ENCODE assay signal across 29 cellular contexts in the genomic region with DNA sequence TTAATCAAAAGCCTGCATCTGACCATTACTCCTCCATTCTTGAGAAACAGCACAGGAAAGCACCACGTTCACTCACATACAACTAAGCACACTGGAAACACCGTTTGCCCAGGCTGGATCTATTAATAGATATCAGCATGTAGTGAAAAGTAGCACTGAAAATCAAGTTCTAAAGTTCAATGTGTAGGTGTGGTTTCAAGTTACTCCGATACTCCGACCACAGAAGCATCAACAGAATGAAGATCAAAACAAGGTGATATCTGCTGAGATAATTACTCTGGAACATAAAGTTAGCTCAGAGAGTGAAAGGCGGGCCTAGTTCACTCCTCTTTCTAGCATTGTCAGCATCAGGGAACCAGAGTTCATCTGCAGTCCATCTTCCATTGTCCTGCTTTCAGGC.
DNase-seq lines count a peak whose midpoint lies in the region; ATAC-seq and TF ChIP-seq lines count a peak whose summit lies in the region.
"Had no signal": no experiment of that assay in that cellular context is flagged by ENCODE, and none has a peak within 500 bp of the region (broad histone marks: within the 10 kb centered on the region; RNA-seq: fewer than 3 reads in every experiment).

No MANE protein-coding gene starts in this region.

- no peak overlapping the region for H3K27ac Mint-ChIP-seq in activated naive CD8-positive, alpha-beta T cell treated with anti-CD3 and anti-CD28 coated beads, Interleukin-2, amount 50 U/mL, for 24 hours
- no peak overlapping the region for H3K27ac Mint-ChIP-seq in Calu3 (ENCODE audit: unreplicated experiment)
- H3K27ac Mint-ChIP-seq: activated CD4-positive, alpha-beta T cell treated with anti-CD3 and anti-CD28 coated beads, Interleukin-2, amount 10 ng/mL, durations not matched to agents 24 days and 14 days; activated naive CD4-positive, alpha-beta T cell treated with anti-CD3 and anti-CD28 coated beads for 36 hours; CD4-positive, CD25-positive, alpha-beta regulatory T cell; IgD-negative memory B cell; natural killer cell had no signal

- intact Hi-C loops in Calu3 (cut with micrococcal nuclease; ENCODE audit: unreplicated experiment) = no loop called here

- no peak overlapping the region for H3K4me3 ChIP-seq in GM12865 (ENCODE audit: low read depth, low read length)
- H3K4me3 ChIP-seq in choroid plexus epithelial cell (ENCODE audit: low read depth, low read length) = no peak overlapping the region
- H3K4me3 ChIP-seq: breast epithelium, colonic mucosa, heart left ventricle, lower lobe of right lung, Peyer's patch, testis had no signal

- CTCF ChIA-PET in Calu3 (lab: Charles Lee) = no interaction called here

- peak; percentile 61 for ATAC-seq in GM19372 (IDR thresholded peaks at IDR 0.05; ENCODE audit: low read depth, unreplicated experiment)
- peak; percentile 65 for ATAC-seq in HG03442 (IDR thresholded peaks at IDR 0.05; ENCODE audit: unreplicated experiment)
- ATAC-seq in activated naive CD8-positive, alpha-beta T cell treated with anti-CD3 and anti-CD28 coated beads, Interleukin-2, amount 50 U/mL, for 24 hours = no peak
- ATAC-seq: heart left ventricle, lower lobe of right lung, natural killer cell had no signal

- no peaks in the 10 kb centered on the region for H3K36me3 Mint-ChIP-seq in activated naive CD8-positive, alpha-beta T cell treated with anti-CD3 and anti-CD28 coated beads, Interleukin-2, amount 50 U/mL, for 24 hours (ENCODE audit: low read depth)
- no peaks in the 10 kb centered on the region for H3K36me3 Mint-ChIP-seq in Calu3 (ENCODE audit: insufficient read depth, unreplicated experiment)
- H3K36me3 Mint-ChIP-seq: CD4-positive, CD25-positive, alpha-beta regulatory T cell; IgD-negative memory B cell; natural killer cell had no signal

- no peaks in the 10 kb centered on the region for H3K27me3 Mint-ChIP-seq in activated naive CD8-positive, alpha-beta T cell treated with anti-CD3 and anti-CD28 coated beads, Interleukin-2, amount 50 U/mL, for 24 hours
- H3K27me3 Mint-ChIP-seq in Calu3 (ENCODE audit: unreplicated experiment) = no peaks in the 10 kb centered on the region
- H3K27me3 Mint-ChIP-seq: activated CD4-positive, alpha-beta T cell treated with anti-CD3 and anti-CD28 coated beads, Interleukin-2, amount 10 ng/mL, durations not matched to agents 24 days and 14 days; CD4-positive, CD25-positive, alpha-beta regulatory T cell; IgD-negative memory B cell had no signal

- DNase-seq in GM12865 (ENCODE audit: low read depth) (peak; percentile 15), choroid plexus epithelial cell (ENCODE audit: low read depth) (peak; percentile 31), OCI-M1 (lab: John Stamatoyannopoulos, UW) (no peak), Calu3 (no peak)
- no peak for DNase-seq in NK-92 treated with Interleukin-12 subunit alpha and Interleukin-12 subunit beta, amount 100 ng/mL, for 24 hours (lab: John Stamatoyannopoulos, UW)
- DNase-seq in activated naive CD8-positive, alpha-beta T cell treated with anti-CD3 and anti-CD28 coated beads, Interleukin-2, amount 50 U/mL, for 24 hours = no peak
- DNase-seq: activated CD4-positive, alpha-beta T cell treated with anti-CD3 and anti-CD28 coated beads, Interleukin-2, amount 10 ng/mL, durations not matched to agents 24 days and 14 days; activated naive CD4-positive, alpha-beta T cell treated with anti-CD3 and anti-CD28 coated beads for 36 hours; amygdala; CD4-positive, CD25-positive, alpha-beta regulatory T cell; colonic mucosa; foreskin fibroblast; H7; heart left ventricle; kidney glomerular epithelial cell; lower lobe of right lung; natural killer cell; NCI-H1092 treated with DMSO at 0.1 percent for 48 hours; NCI-H187 treated with DMSO at 0.1 percent for 48 hours; NCI-H526; Peyer's patch; SIG-M5; stimulated activated naive CD4-positive, alpha-beta T cell treated with Interleukin-2 at 50 U/mL for 16 hours; T-helper 9 cell; testis had no signal

- TF ChIP-seq CTCF in GM12865 (IDR thresholded peaks at IDR 0.05; ENCODE audit: insufficient read depth, low read depth, low read length, missing control alignments) (no peak), choroid plexus epithelial cell (conservative IDR thresholded peaks at IDR 0.05; ENCODE audit: low read depth, low read length) (no peak), Calu3 (IDR thresholded peaks at IDR 0.05; ENCODE audit: unreplicated experiment) (no peak)

- BruUV-seq in Calu3 (replicated peaks; lab: Mats Ljungman, UMichigan) = no TSS peak

- H3K4me1 Mint-ChIP-seq in activated naive CD8-positive, alpha-beta T cell treated with anti-CD3 and anti-CD28 coated beads, Interleukin-2, amount 50 U/mL, for 24 hours = no peaks in the 10 kb centered on the region
- peaks cover 8% of the 10 kb centered on the region for H3K4me1 Mint-ChIP-seq in Calu3 (ENCODE audit: low read depth, unreplicated experiment)
- H3K4me1 Mint-ChIP-seq: activated CD4-positive, alpha-beta T cell treated with anti-CD3 and anti-CD28 coated beads, Interleukin-2, amount 10 ng/mL, durations not matched to agents 24 days and 14 days; CD4-positive, CD25-positive, alpha-beta regulatory T cell; IgD-negative memory B cell; natural killer cell had no signal

- no peaks in the 10 kb centered on the region for H3K9me3 Mint-ChIP-seq in activated naive CD8-positive, alpha-beta T cell treated with anti-CD3 and anti-CD28 coated beads, Interleukin-2, amount 50 U/mL, for 24 hours
- H3K9me3 Mint-ChIP-seq in Calu3 (ENCODE audit: low read depth, unreplicated experiment) = no peaks in the 10 kb centered on the region
- H3K9me3 Mint-ChIP-seq: activated CD4-positive, alpha-beta T cell treated with anti-CD3 and anti-CD28 coated beads, Interleukin-2, amount 10 ng/mL, durations not matched to agents 24 days and 14 days; activated naive CD4-positive, alpha-beta T cell treated with anti-CD3 and anti-CD28 coated beads for 36 hours; IgD-negative memory B cell had no signal

- H3K4me3 Mint-ChIP-seq in activated naive CD8-positive, alpha-beta T cell treated with anti-CD3 and anti-CD28 coated beads, Interleukin-2, amount 50 U/mL, for 24 hours = no peak overlapping the region
- H3K4me3 Mint-ChIP-seq in Calu3 (ENCODE audit: low read depth, unreplicated experiment) = no peak overlapping the region
- H3K4me3 Mint-ChIP-seq: activated CD4-positive, alpha-beta T cell treated with anti-CD3 and anti-CD28 coated beads, Interleukin-2, amount 10 ng/mL, durations not matched to agents 24 days and 14 days; activated naive CD4-positive, alpha-beta T cell treated with anti-CD3 and anti-CD28 coated beads for 36 hours; CD4-positive, CD25-positive, alpha-beta regulatory T cell; IgD-negative memory B cell; natural killer cell had no signal

Comparison
In these comparisons a context has a peak if more than half of its experiments do, and no peak if none do; other contexts are left out.
1. DNase-seq: peak in GM12865 (single experiment) and choroid plexus epithelial cell (single experiment); none in OCI-M1 (single experiment), NK-92 treated with Interleukin-12 subunit alpha and Interleukin-12 subunit beta, amount 100 ng/mL, for 24 hours (single experiment), activated naive CD8-positive, alpha-beta T cell treated with anti-CD3 and anti-CD28 coated beads, Interleukin-2, amount 50 U/mL, for 24 hours (single experiment) and Calu3 (single experiment).